ENCODE assay signal across 8 cellular contexts in genomic region chr1:87328121-87329050, GRCh38. TPM values are rescaled to one million over a fixed set of nuclear protein-coding genes. Genes with fewer than 3 reads are reported as not detected.
DNase-seq lines count a peak whose midpoint lies in the region; ATAC-seq and TF ChIP-seq lines count a peak whose summit lies in the region.

Gene LMO4 (plus strand): TSS chr1:87328880. CDS start chr1:87332016, 3,136 bp downstream.

- no peak for TF ChIP-seq EP300 in upper lobe of left lung (IDR thresholded peaks at IDR 0.05)

- H3K27me3 ChIP-seq in heart left ventricle (no peaks in the 10 kb centered on the region), upper lobe of left lung (no peaks in the 10 kb centered on the region)

- WGBS in heart left ventricle, 4 donors = 0 to 1% (median 0%) methylated on average over 40 to 110 of the region's 110 CpGs
- WGBS in upper lobe of left lung, 2 donors = 0% methylated on average over 38 to 58 of the region's 110 CpGs

- H3K36me3 ChIP-seq in heart left ventricle (peaks cover 0 to 6% (median 0%) of the 10 kb centered on the region in 9 donors), upper lobe of left lung (no peaks in the 10 kb centered on the region)

- TF ChIP-seq CTCF in heart left ventricle (IDR thresholded peaks at IDR 0.05) (no peak), upper lobe of left lung (IDR thresholded peaks at IDR 0.05) (peak in 1 of 6 experiments; percentile 36)

- H3K4me1 ChIP-seq in heart left ventricle (peaks cover 0 to 32% (median 16%) of the 10 kb centered on the region in 12 donors), upper lobe of left lung (peaks cover 12 to 20% (median 17%) of the 10 kb centered on the region in 4 donors)

- peak within 1 kb of the TSS; percentile 71 to 88 (median 80) for H3K4me3 ChIP-seq in heart left ventricle
- peak within 1 kb of the TSS; percentile 71 to 84 (median 82) for H3K4me3 ChIP-seq in upper lobe of left lung

- H3K27ac ChIP-seq in heart left ventricle (peak within 1 kb of the TSS; percentile 89 to 98 (median 94)), upper lobe of left lung (peak within 1 kb of the TSS; percentile 96 to 99 (median 98))

- peak; percentile 82 for ATAC-seq in GM18498 (IDR thresholded peaks at IDR 0.05; ENCODE audit: unreplicated experiment)
- peak; percentile 82 for ATAC-seq in HG02885 (IDR thresholded peaks at IDR 0.05; ENCODE audit: poor library complexity, unreplicated experiment)
- peak; percentile 90 to 95 (median 94) for ATAC-seq in heart left ventricle
- peak; percentile 92 to 93 for ATAC-seq in upper lobe of left lung (ENCODE audit: low FRiP score in 2 of 2)

- TF ChIP-seq POLR2A in heart left ventricle (IDR thresholded peaks at IDR 0.05) = peak; percentile 73 to 97
- peak in 3 of 4 donors; percentile 58 to 90 (median 69) for TF ChIP-seq POLR2A in upper lobe of left lung (IDR thresholded peaks at IDR 0.05)

- intact Hi-C loops in T-helper 1 cell treated with Interleukin-12 subunit alpha and Interleukin-12 subunit beta and Interleukin-4 antibody, amounts not matched to agents 30 ng/mL and 1 ng/mL, for 36 hours (cut with micrococcal nuclease) = loop anchor here (1.0 to 10.0 kb wide), 8 partner anchors 36 to 1564 kb away; partner anchors contain the start of genes GTF2B and PKN2
- intact Hi-C loops in heart left ventricle (cut with DNase I) = loop anchor here in 8 of 10 donors (5.0 to 10.0 kb wide), 9 partner anchors 174 to 736 kb away; no protein-coding TSS in a partner anchor
- intact Hi-C loops in posterior cingulate gyrus (cut with DNase I) = loop anchor here (2.0 kb wide), 1 partner anchor 196 kb away; no protein-coding TSS in a partner anchor

- H3K9me3 ChIP-seq in heart left ventricle (no peaks in the 10 kb centered on the region), upper lobe of left lung (no peaks in the 10 kb centered on the region)

- DNase-seq in NCI-H1694 (lab: John Stamatoyannopoulos, UW) (peak; percentile 90), amniotic epithelial cell (ENCODE audit: low read depth) (peak; percentile 98), heart left ventricle (peak; percentile 96 to 98 (median 98)), posterior cingulate gyrus (peak; percentile 94 to 99 (median 96)), upper lobe of left lung (peak; percentile 97)

RNA-seq across cellular contexts. Expression of gene LMO4, which starts in this region (rescaled TPM):
- 43.1 and 43.3 TPM in 2 replicates for total RNA-seq in T-helper 1 cell treated with Interleukin-12 subunit alpha and Interleukin-12 subunit beta and Interleukin-4 antibody, amounts not matched to agents 30 ng/mL and 1 ng/mL, for 36 hours
- total RNA-seq in heart left ventricle = 10 to 100 TPM; 23.3 to 60.7 (median 29.6) TPM
- 10 to 100 TPM; 23.7 to 49.0 TPM for polyA plus RNA-seq in heart left ventricle
- total RNA-seq in upper lobe of left lung = 10 to 100 TPM; 23.7 to 54.4 (median 42.4) TPM

Comparison
In these comparisons a context has a peak if more than half of its experiments do, and no peak if none do; other contexts are left out.
1. Peak in every context shown above with its lines: DNase-seq, ATAC-seq, H3K4me3 ChIP-seq and H3K27ac ChIP-seq.